Comparison of ENCODE assay signal across 1 cellular context in the genomic region with DNA sequence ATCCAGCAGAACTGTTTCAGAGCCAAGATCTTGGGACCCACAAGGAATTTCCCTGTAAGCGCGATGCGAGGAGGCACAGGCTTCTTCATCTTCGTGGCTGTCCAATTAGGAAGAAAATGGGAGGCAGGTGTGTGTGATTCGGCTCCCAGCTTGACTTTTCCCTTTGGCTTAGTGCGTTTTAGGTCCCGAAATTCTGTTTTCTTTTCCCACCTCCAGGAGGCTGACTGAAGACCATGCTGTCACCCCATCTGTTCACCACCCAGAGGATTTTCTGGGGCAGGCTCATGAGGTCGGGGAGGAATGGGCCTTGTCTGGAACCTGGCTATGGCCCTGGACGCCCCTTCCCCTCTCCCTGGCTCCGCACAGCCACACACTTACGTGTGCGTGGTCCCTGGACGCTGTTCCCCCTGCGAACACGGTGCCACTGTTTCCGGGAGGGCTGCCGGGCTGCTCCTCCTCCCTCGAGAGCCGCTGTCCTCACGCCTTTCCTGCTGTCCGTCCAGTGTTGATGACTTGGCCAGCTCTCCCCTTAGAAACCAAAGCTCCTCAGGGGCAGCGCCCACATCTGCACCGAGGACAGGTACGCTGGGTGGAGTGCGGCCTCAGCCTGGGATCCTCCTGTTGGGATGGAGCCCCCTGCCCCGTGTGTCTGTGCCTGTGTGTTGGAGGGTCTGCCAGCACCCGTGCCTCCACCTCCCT.
TF ChIP-seq lines count a peak whose summit lies in the region.

No MANE protein-coding gene starts in this region.

TF ChIP-seq in H1, 55 proteins besides CTCF, POLR2A, EP300 and RAD21:
- TF ChIP-seq SP2 (IDR thresholded peaks at IDR 0.05; ENCODE audit: low read length) (no peak), EZH2 (IDR thresholded peaks at IDR 0.05; ENCODE audit: low read depth, low read length, severe bottlenecking) (no peak), EGR1 (IDR thresholded peaks at IDR 0.05; ENCODE audit: borderline replicate concordance, low read depth, low read length) (no peak), KDM1A (IDR thresholded peaks at IDR 0.05; ENCODE audit: borderline replicate concordance, low read length) (no peak), GABPA (IDR thresholded peaks at IDR 0.05; ENCODE audit: borderline replicate concordance, insufficient read depth, low read length) (no peak), CHD2 (IDR thresholded peaks at IDR 0.05; ENCODE audit: low read length) (no peak), JUND (IDR thresholded peaks at IDR 0.05; ENCODE audit: low read length) (no peak)
TF ChIP-seq in H1: peak in this region for 0.
